In genomic region chr6:159463440-159463839, GRCh38 we compare ENCODE assay signal across 13 cellular contexts.
A peak's percentile ranks its signal among the peaks of the same experiment; 100 is the strongest.
DNase-seq lines count a peak whose midpoint lies in the region; ATAC-seq and TF ChIP-seq lines count a peak whose summit lies in the region.
"Had no signal": no experiment of that assay in that cellular context is flagged by ENCODE, and none has a peak within 500 bp of the region (broad histone marks: within the 10 kb centered on the region; RNA-seq: fewer than 3 reads in every experiment).

No MANE protein-coding gene starts in this region.

- DNase-seq in BE2C (no peak), HFF-Myc (ENCODE audit: extremely low read depth, low read depth) (no peak), SW480 (ENCODE audit: low spot score) (peak; percentile 18), inferior parietal cortex (ENCODE audit: extremely low spot score) (peak; percentile 16), NCI-H2029 (lab: John Stamatoyannopoulos, UW) (no peak)
- no peak for DNase-seq in activated CD4-positive, alpha-beta T cell treated with anti-CD3 and anti-CD28 coated beads, Interleukin-2, amount 50 U/mL, for 48 hours
- DNase-seq: activated CD4-positive, alpha-beta T cell treated with anti-CD3 and anti-CD28 coated beads for 48 hours; DMS79; immature natural killer cell; NCI-H510A treated with DMSO at 0.1 percent for 48 hours; sigmoid colon had no signal

- no peaks in the 10 kb centered on the region for H3K9me3 ChIP-seq in BE2C
- H3K9me3 ChIP-seq: sigmoid colon had no signal

- H3K36me3 ChIP-seq in BE2C: no peaks in the 10 kb centered on the region
- H3K36me3 ChIP-seq: sigmoid colon had no signal

- H3K4me1 ChIP-seq in BE2C: no peaks in the 10 kb centered on the region

- no peak for ATAC-seq in HG03457 (IDR thresholded peaks at IDR 0.05; ENCODE audit: unreplicated experiment)
- ATAC-seq in HG03175 (IDR thresholded peaks at IDR 0.05; ENCODE audit: unreplicated experiment): no peak

- H3K27me3 ChIP-seq in BE2C: no peaks in the 10 kb centered on the region
- H3K27me3 ChIP-seq: sigmoid colon had no signal

- TF ChIP-seq CTCF in BE2C (IDR thresholded peaks at IDR 0.05; ENCODE audit: low read depth, low read length) (0 out of 2 replicates have a peak, but pooled peaks have one; percentile 32), HFF-Myc (IDR thresholded peaks at IDR 0.05; ENCODE audit: low read depth, low read length, missing control alignments) (peak; percentile 23)

- H3K4me3 ChIP-seq in BE2C (ENCODE audit: low read depth, low read length) (no peak overlapping the region), HFF-Myc (replicated peaks; ENCODE audit: low read depth, low read length) (no peak overlapping the region)
- H3K4me3 ChIP-seq: sigmoid colon had no signal

Comparison
In these comparisons a context has a peak if more than half of its experiments do, and no peak if none do; other contexts are left out.
1. DNase-seq: peak in SW480 (single experiment) and inferior parietal cortex (single experiment); none in BE2C (single experiment), HFF-Myc (single experiment), activated CD4-positive, alpha-beta T cell treated with anti-CD3 and anti-CD28 coated beads, Interleukin-2, amount 50 U/mL, for 48 hours (0 of 2) and NCI-H2029 (single experiment).